7 cellular contexts compared by ENCODE assay signal in genomic region chr3:16906679-16907078, GRCh38. TPM values are rescaled to one million over a fixed set of nuclear protein-coding genes. Genes with fewer than 3 reads are reported as not detected.
DNase-seq lines count a peak whose midpoint lies in the region; ATAC-seq lines count a peak whose summit lies in the region.

No MANE protein-coding gene starts in this region.

- DNase-seq in adipocyte (ENCODE audit: low read depth): peak; percentile 80
- peak in 1 of 9 donors; percentile 50 for DNase-seq in naive thymus-derived CD4-positive, alpha-beta T cell
- DNase-seq in mesendoderm: no peak
- no peak for DNase-seq in iPS-NIHi11 (ENCODE audit: low spot score)
- no peak for DNase-seq in activated T-cell treated with anti-CD3 and anti-CD28 coated beads, Interleukin-2, amount 50 U/mL, for 4 hours

- H2AK5ac ChIP-seq in mesendoderm (ENCODE audit: low read length): no peak overlapping the region

- peak overlapping the region; percentile 22 to 68 (median 51) for H3K4me3 Mint-ChIP-seq in naive thymus-derived CD4-positive, alpha-beta T cell
- no peak overlapping the region for H3K4me3 Mint-ChIP-seq in activated T-cell treated with anti-CD3 and anti-CD28 coated beads, Interleukin-2, amount 50 U/mL, for 4 hours

- no peak overlapping the region for H3K4ac ChIP-seq in mesendoderm (ENCODE audit: low read depth, low read length)

- no peak overlapping the region for H3K18ac ChIP-seq in mesendoderm (ENCODE audit: low read length)

- H3K4me1 Mint-ChIP-seq in naive thymus-derived CD4-positive, alpha-beta T cell: peaks cover 65 to 93% (median 85%) of the 10 kb centered on the region in 7 donors
- peaks cover 82% of the 10 kb centered on the region for H3K4me1 Mint-ChIP-seq in activated T-cell treated with anti-CD3 and anti-CD28 coated beads, Interleukin-2, amount 50 U/mL, for 4 hours (ENCODE audit: low read depth)

- ATAC-seq in GM18498 (IDR thresholded peaks at IDR 0.05; ENCODE audit: unreplicated experiment): peak; percentile 36
- ATAC-seq in HG03342 (IDR thresholded peaks at IDR 0.05; ENCODE audit: unreplicated experiment): peak; percentile 45
- peak; percentile 77 for ATAC-seq in naive thymus-derived CD4-positive, alpha-beta T cell
- no peak for ATAC-seq in activated T-cell treated with anti-CD3 and anti-CD28 coated beads, Interleukin-2, amount 50 U/mL, for 4 hours

- H3K4me3 ChIP-seq in adipocyte (ENCODE audit: low read length): peak overlapping the region; percentile 60
- no peak overlapping the region for H3K4me3 ChIP-seq in naive thymus-derived CD4-positive, alpha-beta T cell (ENCODE audit: low read length)
- no peak overlapping the region for H3K4me3 ChIP-seq in mesendoderm (ENCODE audit: low read length)

- H3K36me3 ChIP-seq in adipocyte (ENCODE audit: control insufficient read depth, insufficient read depth, low read length, severe bottlenecking) (no peaks in the 10 kb centered on the region), mesendoderm (ENCODE audit: control insufficient read depth, insufficient read depth, low read length) (no peaks in the 10 kb centered on the region)
- no peaks in the 10 kb centered on the region for H3K36me3 ChIP-seq in naive thymus-derived CD4-positive, alpha-beta T cell (ENCODE audit: control insufficient read depth in 2 of 3, insufficient read depth in 3 of 3, low read length in 3 of 3)

- no peak overlapping the region for H2BK120ac ChIP-seq in mesendoderm (ENCODE audit: low read depth, low read length)

- no CpG with 5 or more reads among the region's 2 CpGs for WGBS in mesendoderm (ENCODE audit: extremely low coverage, insufficient coverage, low lambda C conversion rate)

- intact Hi-C loops in naive thymus-derived CD4-positive, alpha-beta T cell (cut with micrococcal nuclease): loop anchor here (1.0 to 5.0 kb wide), 4 partner anchors 8 to 81 kb away; no protein-coding TSS in a partner anchor

- H3K27me3 Mint-ChIP-seq in naive thymus-derived CD4-positive, alpha-beta T cell: no peaks in the 10 kb centered on the region
- no peaks in the 10 kb centered on the region for H3K27me3 Mint-ChIP-seq in activated T-cell treated with anti-CD3 and anti-CD28 coated beads, Interleukin-2, amount 50 U/mL, for 4 hours (ENCODE audit: low read depth)

- H3K27ac ChIP-seq in naive thymus-derived CD4-positive, alpha-beta T cell (ENCODE audit: low read depth, low read length): no peak overlapping the region
- H3K27ac ChIP-seq in mesendoderm (ENCODE audit: low read depth, low read length): no peak overlapping the region

- H3K9me3 ChIP-seq in adipocyte (ENCODE audit: control insufficient read depth, low read length): no peaks in the 10 kb centered on the region
- no peaks in the 10 kb centered on the region for H3K9me3 ChIP-seq in naive thymus-derived CD4-positive, alpha-beta T cell (ENCODE audit: control insufficient read depth in 2 of 3, low read length in 3 of 3)

- H4K5ac ChIP-seq in mesendoderm (ENCODE audit: low read length): no peak overlapping the region

- no peak overlapping the region for H2BK5ac ChIP-seq in mesendoderm (ENCODE audit: low read length)

- H3K79me1 ChIP-seq in mesendoderm (ENCODE audit: low read length): no peaks in the 10 kb centered on the region

- H3K27ac Mint-ChIP-seq in naive thymus-derived CD4-positive, alpha-beta T cell: peak overlapping the region in 7 of 9 donors; percentile 26 to 76 (median 59)

- peaks cover 0 to 29% (median 4%) of the 10 kb centered on the region in 5 donors for H3K36me3 Mint-ChIP-seq in naive thymus-derived CD4-positive, alpha-beta T cell
- H3K36me3 Mint-ChIP-seq in activated T-cell treated with anti-CD3 and anti-CD28 coated beads, Interleukin-2, amount 50 U/mL, for 4 hours (ENCODE audit: insufficient read depth): peaks cover 9% of the 10 kb centered on the region

- H3K27me3 ChIP-seq in adipocyte (replicated peaks; ENCODE audit: control insufficient read depth, insufficient read depth, low read length) (no peaks in the 10 kb centered on the region), mesendoderm (ENCODE audit: insufficient read depth, low read length, poor library complexity) (no peaks in the 10 kb centered on the region)
- no peaks in the 10 kb centered on the region for H3K27me3 ChIP-seq in naive thymus-derived CD4-positive, alpha-beta T cell (ENCODE audit: control insufficient read depth in 2 of 2, insufficient read depth in 2 of 2, low read length in 2 of 2)

- H2BK15ac ChIP-seq in mesendoderm (replicated peaks; ENCODE audit: low read depth): no peak overlapping the region

- H4K8ac ChIP-seq in mesendoderm (ENCODE audit: low read depth, low read length): no peak overlapping the region

- POLR2A ChIA-PET in naive thymus-derived CD4-positive, alpha-beta T cell (lab: Charles Lee): interaction anchor here (0.6 to 1.9 kb wide), 3 partner anchors 13 to 1520 kb away, joined by 4 to 8 read pairs (median 4); no protein-coding TSS in a partner anchor

- H3K56ac ChIP-seq in mesendoderm (ENCODE audit: low read length): no peak overlapping the region

- CTCF ChIA-PET in naive thymus-derived CD4-positive, alpha-beta T cell (lab: Charles Lee): no interaction called here

- peak overlapping the region; percentile 40 for H3K9ac ChIP-seq in adipocyte (ENCODE audit: low read length)
- no peak overlapping the region for H3K9ac ChIP-seq in mesendoderm (ENCODE audit: low read length)

- no peaks in the 10 kb centered on the region for H3K9me3 Mint-ChIP-seq in naive thymus-derived CD4-positive, alpha-beta T cell
- no peaks in the 10 kb centered on the region for H3K9me3 Mint-ChIP-seq in activated T-cell treated with anti-CD3 and anti-CD28 coated beads, Interleukin-2, amount 50 U/mL, for 4 hours

- peaks cover 24% of the 10 kb centered on the region for H3K4me1 ChIP-seq in adipocyte (ENCODE audit: control insufficient read depth, insufficient read depth, low read length)
- H3K4me1 ChIP-seq in naive thymus-derived CD4-positive, alpha-beta T cell (ENCODE audit: control insufficient read depth in 2 of 2, insufficient read depth in 2 of 2, low read length in 2 of 2): peaks cover 64% of the 10 kb centered on the region in 2 donors
- H3K4me1 ChIP-seq in mesendoderm (ENCODE audit: control insufficient read depth, low read depth, low read length): no peaks in the 10 kb centered on the region

- H3K79me2 ChIP-seq in mesendoderm (ENCODE audit: control insufficient read depth, insufficient read depth, low read length): no peaks in the 10 kb centered on the region

- no peak overlapping the region for H3K23ac ChIP-seq in mesendoderm (ENCODE audit: low read length)

- no peak overlapping the region for H3K4me2 ChIP-seq in mesendoderm (ENCODE audit: low read length)

RNA-seq across cellular contexts. Expression of gene PLCL2, which starts 21.9 kb away (rescaled TPM):
- total RNA-seq in naive thymus-derived CD4-positive, alpha-beta T cell: 10 to 100 TPM; 48.9 to 77.0 (median 60.5) TPM
- 10 to 100 TPM; 64.1 to 90.8 TPM for polyA plus RNA-seq in naive thymus-derived CD4-positive, alpha-beta T cell
- 0.95 TPM for polyA plus RNA-seq in mesendoderm (2013, experiment 1 of 2)
- polyA plus RNA-seq in mesendoderm (2013, experiment 2 of 2): 0.91 TPM
- total RNA-seq in activated T-cell treated with anti-CD3 and anti-CD28 coated beads, Interleukin-2, amount 50 U/mL, for 4 hours: 10 to 100 TPM; 12.6 to 14.2 (median 12.7) TPM

Comparison
In these comparisons a context has a peak if more than half of its experiments do, and no peak if none do; other contexts are left out.
1. ATAC-seq: peak in GM18498 (single experiment), HG03342 (single experiment) and naive thymus-derived CD4-positive, alpha-beta T cell (single experiment); none in activated T-cell treated with anti-CD3 and anti-CD28 coated beads, Interleukin-2, amount 50 U/mL, for 4 hours (0 of 2).